In genomic region chr2:134918518-134919359, GRCh38 we compare ENCODE assay signal across 1 cellular context.
TF ChIP-seq lines count a peak whose summit lies in the region.

TSS of gene CCNT2 (plus strand) at chr2:134918822. CDS start at chr2:134918855, 33 bp downstream.

TF ChIP-seq in HepG2, 621 proteins besides CTCF, POLR2A, EP300 and RAD21 (continued from another document and continues in another):
- peak; percentile 59 for TF ChIP-seq MLX (CRISPR knock-in tag; IDR thresholded peaks at IDR 0.05)
- TF ChIP-seq ZNF597 (CRISPR knock-in tag; IDR thresholded peaks at IDR 0.05) = no peak
- TF ChIP-seq ZNF331 (CRISPR knock-in tag; IDR thresholded peaks at IDR 0.05) = peak; percentile 70
- no peak; the same call in 1 of the 2 replicates for TF ChIP-seq SOX13 (IDR thresholded peaks at IDR 0.05)
- peak in 1 of 2 experiments; percentile 29; a peak in 1 of 4 replicates for TF ChIP-seq SOX13 (CRISPR knock-in tag; conservative IDR thresholded peaks at IDR 0.05 in 1 of 2, IDR thresholded peaks at IDR 0.05 in 1 of 2)
- no peak for TF ChIP-seq ZBTB21 (CRISPR knock-in tag; IDR thresholded peaks at IDR 0.05)
- peak; percentile 86 for TF ChIP-seq SRSF1 (optimal IDR thresholded peaks at IDR 0.05; ENCODE audit: low read depth, low read length)
- TF ChIP-seq ZNF547 (CRISPR knock-in tag; IDR thresholded peaks at IDR 0.05) = peak; percentile 15; the same call in 1 of the 2 replicates
- TF ChIP-seq ZNF776 (CRISPR knock-in tag; IDR thresholded peaks at IDR 0.05) = peak; percentile 73; the same call in 1 of the 2 replicates
- no peak for TF ChIP-seq ARNTL (CRISPR knock-in tag; IDR thresholded peaks at IDR 0.05)
- peak; percentile 95 for TF ChIP-seq NRL (CRISPR knock-in tag; IDR thresholded peaks at IDR 0.05; ENCODE audit: borderline replicate concordance)
- TF ChIP-seq RARA (CRISPR knock-in tag; IDR thresholded peaks at IDR 0.05) = peak; percentile 64
- TF ChIP-seq HOXA9 (CRISPR knock-in tag; IDR thresholded peaks at IDR 0.05; ENCODE audit: borderline replicate concordance) = peak; percentile 61; the same call in 1 of the 2 replicates
- 0 out of 2 replicates have a peak, but pooled peaks have one; percentile 4 for TF ChIP-seq RFX5 (IDR thresholded peaks at IDR 0.05; ENCODE audit: low read depth, low read length)
- no peak; the same call in 1 of the 2 replicates for TF ChIP-seq ATF6 (CRISPR knock-in tag; conservative IDR thresholded peaks at IDR 0.05)
- 0 out of 2 replicates have a peak, but pooled peaks have one; percentile 38 for TF ChIP-seq SNAPC5 (CRISPR knock-in tag; IDR thresholded peaks at IDR 0.05; ENCODE audit: borderline replicate concordance)
- no peak for TF ChIP-seq TCF12 (IDR thresholded peaks at IDR 0.05)
- peak; percentile 94 for TF ChIP-seq TCF12 (CRISPR knock-in tag; IDR thresholded peaks at IDR 0.05)
- TF ChIP-seq NBN (conservative IDR thresholded peaks at IDR 0.05) = no peak
- 0 out of 2 replicates have a peak, but pooled peaks have one; percentile 67 for TF ChIP-seq TEF (CRISPR knock-in tag; IDR thresholded peaks at IDR 0.05)
- peak; percentile 99 for TF ChIP-seq ZNF333 (CRISPR knock-in tag; IDR thresholded peaks at IDR 0.05; ENCODE audit: borderline replicate concordance)
- TF ChIP-seq ZNF720 (CRISPR knock-in tag; IDR thresholded peaks at IDR 0.05) = no peak
- TF ChIP-seq GTF3A (CRISPR knock-in tag; conservative IDR thresholded peaks at IDR 0.05) = peak; percentile 89; the same call in 1 of the 2 replicates
- TF ChIP-seq ZNF891 (CRISPR knock-in tag; IDR thresholded peaks at IDR 0.05) = peak; percentile 96
- TF ChIP-seq HOXA5 (CRISPR knock-in tag; IDR thresholded peaks at IDR 0.05) = no peak; the same call in 1 of the 2 replicates
- TF ChIP-seq MAZ (IDR thresholded peaks at IDR 0.05; ENCODE audit: borderline replicate concordance, low read depth, low read length) = peak; percentile 98
- TF ChIP-seq MAZ (CRISPR knock-in tag; IDR thresholded peaks at IDR 0.05; ENCODE audit: low read depth) = peak; percentile 99
- TF ChIP-seq ZBTB14 (CRISPR knock-in tag; IDR thresholded peaks at IDR 0.05) = peak; percentile 56
- no peak for TF ChIP-seq PBX3 (CRISPR knock-in tag; IDR thresholded peaks at IDR 0.05; ENCODE audit: borderline replicate concordance)
- peak; percentile 22; the same call in 1 of the 2 replicates for TF ChIP-seq ZNF460 (CRISPR knock-in tag; IDR thresholded peaks at IDR 0.05; ENCODE audit: borderline replicate concordance)
- peak; percentile 70 for TF ChIP-seq KDM2A (CRISPR knock-in tag; IDR thresholded peaks at IDR 0.05; ENCODE audit: borderline replicate concordance, low read depth)
- peak; percentile 79 for TF ChIP-seq TAF15 (IDR thresholded peaks at IDR 0.05; ENCODE audit: low read depth, low read length, poor library complexity, severe bottlenecking)
- TF ChIP-seq E2F1 (CRISPR knock-in tag; IDR thresholded peaks at IDR 0.05) = peak; percentile 94
- TF ChIP-seq RBM39 (IDR thresholded peaks at IDR 0.05; ENCODE audit: low read depth, low read length, poor library complexity, severe bottlenecking) = peak; percentile 36
- TF ChIP-seq ZNF557 (CRISPR knock-in tag; IDR thresholded peaks at IDR 0.05) = no peak
- TF ChIP-seq ZFP36 (IDR thresholded peaks at IDR 0.05; ENCODE audit: borderline replicate concordance, low read depth, low read length, partially characterized antibody) = no peak
- TF ChIP-seq SMAD1 (CRISPR knock-in tag; IDR thresholded peaks at IDR 0.05; ENCODE audit: borderline replicate concordance, low read depth) = peak; percentile 90; the same call in 1 of the 2 replicates
- TF ChIP-seq ZFP36L1 (CRISPR knock-in tag; IDR thresholded peaks at IDR 0.05) = no peak
- TF ChIP-seq ZIK1 (CRISPR knock-in tag; IDR thresholded peaks at IDR 0.05; ENCODE audit: borderline replicate concordance, low read depth) = peak; percentile 29; the same call in 1 of the 2 replicates
- TF ChIP-seq ZNF253 (CRISPR knock-in tag; IDR thresholded peaks at IDR 0.05; ENCODE audit: borderline replicate concordance) = 0 out of 2 replicates have a peak, but pooled peaks have one; percentile 28
- peak; percentile 80; the same call in 1 of the 2 replicates for TF ChIP-seq BATF2 (CRISPR knock-in tag; IDR thresholded peaks at IDR 0.05)
- peak; percentile 48; the same call in 1 of the 2 replicates for TF ChIP-seq ZNF205 (CRISPR knock-in tag; IDR thresholded peaks at IDR 0.05)
- no peak for TF ChIP-seq TBL1XR1 (IDR thresholded peaks at IDR 0.05; ENCODE audit: borderline replicate concordance, low read length, partially characterized antibody)
- TF ChIP-seq ZC3H4 (CRISPR knock-in tag; IDR thresholded peaks at IDR 0.05; ENCODE audit: borderline replicate concordance) = no peak
- no peak for TF ChIP-seq PRDM4 (CRISPR knock-in tag; IDR thresholded peaks at IDR 0.05; ENCODE audit: borderline replicate concordance)
- peak; percentile 93 for TF ChIP-seq GMEB1 (CRISPR knock-in tag; IDR thresholded peaks at IDR 0.05; ENCODE audit: borderline replicate concordance)
- TF ChIP-seq ETS1 (CRISPR knock-in tag; IDR thresholded peaks at IDR 0.05) = no peak
- no peak for TF ChIP-seq ZNF672 (CRISPR knock-in tag; IDR thresholded peaks at IDR 0.05)
- TF ChIP-seq NFYB (CRISPR knock-in tag; IDR thresholded peaks at IDR 0.05) = peak; percentile 64; the same call in 1 of the 2 replicates
- TF ChIP-seq BORCS8-MEF2B (CRISPR knock-in tag; IDR thresholded peaks at IDR 0.05) = peak; percentile 90; the same call in 1 of the 2 replicates
- no peak for TF ChIP-seq ZNF256 (CRISPR knock-in tag; conservative IDR thresholded peaks at IDR 0.05)
- peak; percentile 97 for TF ChIP-seq YY1 (IDR thresholded peaks at IDR 0.05; ENCODE audit: insufficient read depth, insufficient replicate concordance, low read depth, low read length)
- TF ChIP-seq ZNF24 (IDR thresholded peaks at IDR 0.05) = no peak
- no peak for TF ChIP-seq ZNF773 (CRISPR knock-in tag; IDR thresholded peaks at IDR 0.05; ENCODE audit: borderline replicate concordance)
- TF ChIP-seq KDM5A (IDR thresholded peaks at IDR 0.05; ENCODE audit: borderline replicate concordance, low read length) = peak; percentile 91
